ENCODE assay signal across 21 cellular contexts in the genomic region with DNA sequence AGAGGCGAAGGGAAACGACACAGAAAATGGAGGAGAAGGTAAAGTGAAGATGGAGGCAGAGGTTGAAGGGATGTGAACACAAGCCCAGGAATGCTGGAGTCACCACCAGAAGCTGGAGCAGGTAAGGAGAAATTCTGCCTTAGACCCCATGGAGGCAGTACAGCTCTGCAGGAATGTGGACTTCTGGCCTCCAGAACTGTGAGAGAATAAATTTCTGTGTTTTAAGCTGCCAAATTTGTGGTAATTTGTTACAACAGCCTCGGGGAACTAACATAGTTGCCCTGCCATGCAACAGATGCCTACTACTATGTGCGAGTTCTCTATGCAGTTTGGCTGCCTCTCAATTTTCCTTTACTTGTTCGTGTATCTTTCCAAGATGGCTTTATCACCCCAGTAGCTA.
DNase-seq lines count a peak whose midpoint lies in the region; TF ChIP-seq lines count a peak whose summit lies in the region.
"Had no signal": no experiment of that assay in that cellular context is flagged by ENCODE, and none has a peak within 500 bp of the region (broad histone marks: within the 10 kb centered on the region; RNA-seq: fewer than 3 reads in every experiment).

No MANE protein-coding gene starts in this region.

- WGBS in endodermal cell (ENCODE audit: insufficient coverage in 1 of 2, insufficient read length in 1 of 2), 2 experiments = 90 to 92% methylated on average over 5 of the region's 5 CpGs

- H3K4me1 ChIP-seq in endodermal cell (ENCODE audit: control insufficient read depth, insufficient read depth, low read length) (no peaks in the 10 kb centered on the region), ascending aorta (no peaks in the 10 kb centered on the region)
- H3K4me1 ChIP-seq: left lung had no signal

- H3K27ac ChIP-seq in C4-2B = no peak overlapping the region
- H3K27ac ChIP-seq in endodermal cell (ENCODE audit: low read depth, low read length) = no peak overlapping the region
- H3K27ac ChIP-seq in ascending aorta = no peak overlapping the region
- H3K27ac ChIP-seq: cardiac muscle cell, left lung, thoracic aorta had no signal

- H3K4me3 Mint-ChIP-seq in endodermal cell (no peak overlapping the region), osteocyte (ENCODE audit: unreplicated experiment) (no peak overlapping the region)
- no peak overlapping the region for H3K4me3 Mint-ChIP-seq in activated naive CD4-positive, alpha-beta T cell treated with anti-CD3 and anti-CD28 coated beads for 36 hours

- no peak overlapping the region for H3K9ac ChIP-seq in endodermal cell (ENCODE audit: extremely low read depth, low read length, poor library complexity, severe bottlenecking)

- H3K27me3 Mint-ChIP-seq in endodermal cell (ENCODE audit: insufficient read depth) = no peaks in the 10 kb centered on the region
- no peaks in the 10 kb centered on the region for H3K27me3 Mint-ChIP-seq in osteocyte (ENCODE audit: unreplicated experiment)
- H3K27me3 Mint-ChIP-seq in activated naive CD4-positive, alpha-beta T cell treated with anti-CD3 and anti-CD28 coated beads for 36 hours (ENCODE audit: low read depth) = no peaks in the 10 kb centered on the region

- no peaks in the 10 kb centered on the region for H3K36me3 ChIP-seq in endodermal cell (ENCODE audit: control insufficient read depth, insufficient read depth, low read length)
- no peaks in the 10 kb centered on the region for H3K36me3 ChIP-seq in ascending aorta
- H3K36me3 ChIP-seq: cardiac muscle cell, left lung, thoracic aorta had no signal

- H3K36me3 Mint-ChIP-seq in endodermal cell (ENCODE audit: low read depth) (no peaks in the 10 kb centered on the region), osteocyte (ENCODE audit: unreplicated experiment) (peaks cover 3% of the 10 kb centered on the region)
- H3K36me3 Mint-ChIP-seq in activated naive CD4-positive, alpha-beta T cell treated with anti-CD3 and anti-CD28 coated beads for 36 hours (ENCODE audit: low read depth) = no peaks in the 10 kb centered on the region

- peak; percentile 19 for DNase-seq in HT-29 (ENCODE audit: low spot score)
- no peak for DNase-seq in endodermal cell
- DNase-seq in osteocyte (ENCODE audit: extremely low spot score, unreplicated experiment) = no peak
- DNase-seq in stimulated activated CD4-positive, alpha-beta T cell treated with anti-CD3 and anti-CD28 coated beads, Interleukin-2, amount 100 ng/mL, for 24 hours = no peak
- no peak for DNase-seq in ascending aorta (ENCODE audit: low spot score in 2 of 2)
- DNase-seq in medulla oblongata (ENCODE audit: extremely low spot score) = no peak
- no peak for DNase-seq in activated naive CD4-positive, alpha-beta T cell treated with anti-CD3 and anti-CD28 coated beads for 36 hours
- DNase-seq: activated CD4-positive, alpha-beta T cell treated with anti-CD3 and anti-CD28 coated beads for 4 hours; AML-193; Calu3; dermis blood vessel endothelial cell; Kasumi-1; left lung; NCI-H1092; NCI-H2081 treated with DMSO at 0.1 percent for 48 hours; NCI-H524; stimulated activated CD4-positive, alpha-beta T cell treated with anti-CD3 and anti-CD28 coated beads, Interleukin-15, amount 100 ng/mL, for 24 hours had no signal

- H3K9me3 Mint-ChIP-seq in endodermal cell (peaks cover 2% of the 10 kb centered on the region), osteocyte (ENCODE audit: unreplicated experiment) (peaks cover 18% of the 10 kb centered on the region)
- peaks cover 3% of the 10 kb centered on the region for H3K9me3 Mint-ChIP-seq in activated naive CD4-positive, alpha-beta T cell treated with anti-CD3 and anti-CD28 coated beads for 36 hours

- CTCF ChIA-PET in activated naive CD4-positive, alpha-beta T cell treated with anti-CD3 and anti-CD28 coated beads for 36 hours (lab: Charles Lee) = no interaction called here

- TF ChIP-seq CTCF in C4-2B (conservative IDR thresholded peaks at IDR 0.05) (peak; percentile 16; the same call in 1 of the 2 replicates), endodermal cell (conservative IDR thresholded peaks at IDR 0.05) (peak; percentile 32), osteocyte (IDR thresholded peaks at IDR 0.05) (peak; percentile 37), ascending aorta (IDR thresholded peaks at IDR 0.05) (no peak)

- intact Hi-C loops in ascending aorta (cut with DNase I) = no loop called here
- intact Hi-C loops in activated naive CD4-positive, alpha-beta T cell treated with anti-CD3 and anti-CD28 coated beads for 36 hours (cut with micrococcal nuclease) = no loop called here

- H3K4me3 ChIP-seq in endodermal cell (ENCODE audit: low read length) (no peak overlapping the region), ascending aorta (no peak overlapping the region)
- H3K4me3 ChIP-seq: cardiac muscle cell, left lung, thoracic aorta had no signal

- H3K27me3 ChIP-seq in endodermal cell (ENCODE audit: control insufficient read depth, insufficient read depth, low read length, poor library complexity, severe bottlenecking) = no peaks in the 10 kb centered on the region
- no peaks in the 10 kb centered on the region for H3K27me3 ChIP-seq in ascending aorta
- H3K27me3 ChIP-seq: cardiac muscle cell had no signal

- H3K27ac Mint-ChIP-seq in endodermal cell = no peak overlapping the region
- H3K27ac Mint-ChIP-seq in osteocyte (ENCODE audit: unreplicated experiment) = peak overlapping the region; percentile 71
- no peak overlapping the region for H3K27ac Mint-ChIP-seq in activated naive CD4-positive, alpha-beta T cell treated with anti-CD3 and anti-CD28 coated beads for 36 hours
- H3K27ac Mint-ChIP-seq: activated T-helper 2 cell treated with anti-CD3 and anti-CD28 coated beads, Interferon-gamma antibody, Interleukin-2, Interleukin-4, amounts not matched to agents 10 μg/mL and 5 μg/mL and 100 μg/mL, durations not matched to agents 14 hours and 24 hours and 36 hours had no signal

- H3K4me1 Mint-ChIP-seq in endodermal cell (no peaks in the 10 kb centered on the region), osteocyte (ENCODE audit: unreplicated experiment) (peaks cover 38% of the 10 kb centered on the region)
- no peaks in the 10 kb centered on the region for H3K4me1 Mint-ChIP-seq in activated naive CD4-positive, alpha-beta T cell treated with anti-CD3 and anti-CD28 coated beads for 36 hours (ENCODE audit: low read depth)

- H3K9me3 ChIP-seq in endodermal cell (ENCODE audit: control insufficient read depth, low read length) (peaks cover 7% of the 10 kb centered on the region), ascending aorta (no peaks in the 10 kb centered on the region)
- H3K9me3 ChIP-seq: thoracic aorta had no signal

Comparison
In these comparisons a context has a peak if more than half of its experiments do, and no peak if none do; other contexts are left out.
1. CTCF ChIP-seq: peak in C4-2B (single experiment), endodermal cell (single experiment) and osteocyte (single experiment); none in ascending aorta (0 of 3).